In genomic region chr1:158035014-158035413, GRCh38 we compare ENCODE assay signal across 10 cellular contexts. TPM values are rescaled to one million over a fixed set of nuclear protein-coding genes. Genes with fewer than 3 reads are reported as not detected.
"Had no signal": no experiment of that assay in that cellular context is flagged by ENCODE, and none has a peak within 500 bp of the region (broad histone marks: within the 10 kb centered on the region; RNA-seq: fewer than 3 reads in every experiment).

No MANE protein-coding gene starts in this region.

- DNase-seq: activated CD4-positive, alpha-beta T cell treated with anti-CD3 and anti-CD28 coated beads, Interleukin-2, amount 50 U/mL, for 4 hours; activated CD4-positive, CD25-positive, alpha-beta regulatory T cell treated with anti-CD3 and anti-CD28 coated beads, Interleukin-2, amount 50 U/mL, for 72 hours; activated CD8-positive, alpha-beta memory T cell treated with anti-CD3 and anti-CD28 coated beads, Interleukin-2, amount 10 ng/mL, durations not matched to agents 7 days and 5 days; activated effector memory CD4-positive, alpha-beta T cell treated with anti-CD3 and anti-CD28 coated beads, Interleukin-2, amount 50 U/mL, for 16 hours; activated T-cell treated with anti-CD3 and anti-CD28 coated beads, Interleukin-2, amount 50 U/mL, for 4 hours; left ventricle myocardium superior; right cardiac atrium; stimulated activated naive B cell treated with anti-CD40 and anti-IgM and Interleukin-4, amounts not matched to agents 10 μg/mL and 1 μg/mL and 100 μg/mL, for 72 hours; substantia nigra; trophoblast cell had no signal

RNA-seq across cellular contexts. Expression of gene KIRREL1, which starts 41.6 kb away (rescaled TPM):
- total RNA-seq: activated CD8-positive, alpha-beta memory T cell treated with anti-CD3 and anti-CD28 coated beads, Interleukin-2, amount 10 ng/mL, durations not matched to agents 7 days and 5 days had no signal
